ENCODE assay signal across 21 cellular contexts in genomic region chr6:90891338-90891715, GRCh38.
"Had no signal": no experiment of that assay in that cellular context is flagged by ENCODE, and none has a peak within 500 bp of the region (broad histone marks: within the 10 kb centered on the region; RNA-seq: fewer than 3 reads in every experiment).

No MANE protein-coding gene starts in this region.

- H3K27ac Mint-ChIP-seq: activated CD4-positive, alpha-beta T cell treated with anti-CD3 and anti-CD28 coated beads for 36 hours; activated CD8-positive, alpha-beta memory T cell treated with anti-CD3 and anti-CD28 coated beads, Interleukin-2, amount 10 ng/mL, durations not matched to agents 7 days and 5 days; activated CD8-positive, alpha-beta T cell treated with anti-CD3 and anti-CD28 coated beads, Interleukin-2, amount 10 ng/mL, durations not matched to agents 7 days and 5 days; activated naive CD4-positive, alpha-beta T cell treated with anti-CD3 and anti-CD28 coated beads for 36 hours; activated naive CD8-positive, alpha-beta T cell treated with anti-CD3 and anti-CD28 coated beads for 36 hours; activated T-cell treated with anti-CD3 and anti-CD28 coated beads, Interleukin-2, amount 50 U/mL, for 72 hours; naive thymus-derived CD8-positive, alpha-beta T cell; T-helper 2 cell treated with Interferon-gamma antibody and Interleukin-4, amounts not matched to agents 5 μg/mL and 100 μg/mL, for 36 hours had no signal

- H3K4me3 Mint-ChIP-seq: activated CD4-positive, alpha-beta T cell treated with anti-CD3 and anti-CD28 coated beads for 36 hours; activated CD8-positive, alpha-beta memory T cell treated with anti-CD3 and anti-CD28 coated beads, Interleukin-2, amount 10 ng/mL, durations not matched to agents 7 days and 5 days; activated CD8-positive, alpha-beta T cell treated with anti-CD3 and anti-CD28 coated beads, Interleukin-2, amount 10 ng/mL, durations not matched to agents 7 days and 5 days; activated naive CD4-positive, alpha-beta T cell treated with anti-CD3 and anti-CD28 coated beads for 36 hours; activated naive CD8-positive, alpha-beta T cell treated with anti-CD3 and anti-CD28 coated beads for 36 hours; activated T-cell treated with anti-CD3 and anti-CD28 coated beads, Interleukin-2, amount 50 U/mL, for 72 hours; naive thymus-derived CD8-positive, alpha-beta T cell; T-helper 2 cell treated with Interferon-gamma antibody and Interleukin-4, amounts not matched to agents 5 μg/mL and 100 μg/mL, for 36 hours had no signal

- DNase-seq: activated CD4-positive, alpha-beta T cell treated with anti-CD3 and anti-CD28 coated beads for 36 hours; activated CD4-positive, CD25-positive, alpha-beta regulatory T cell; activated CD8-positive, alpha-beta memory T cell treated with anti-CD3 and anti-CD28 coated beads, Interleukin-2, amount 10 ng/mL, durations not matched to agents 7 days and 5 days; activated CD8-positive, alpha-beta T cell treated with anti-CD3 and anti-CD28 coated beads, Interleukin-2, amount 10 ng/mL, durations not matched to agents 7 days and 5 days; activated effector memory CD4-positive, alpha-beta T cell treated with Interleukin-2 at 50 U/mL for 16 hours; activated naive CD4-positive, alpha-beta T cell treated with anti-CD3 and anti-CD28 coated beads for 36 hours; activated naive CD8-positive, alpha-beta T cell treated with anti-CD3 and anti-CD28 coated beads for 36 hours; activated T-cell treated with anti-CD3 and anti-CD28 coated beads, Interleukin-2, amount 50 U/mL, for 72 hours; adrenal gland; aorta; brain microvascular endothelial cell; heart left ventricle; naive thymus-derived CD8-positive, alpha-beta T cell; right lobe of liver; stimulated activated CD4-positive, alpha-beta T cell treated with anti-CD3 and anti-CD28 coated beads, Interleukin-1b, Interleukin-23, amount 100 ng/mL, for 48 hours; stimulated activated naive CD4-positive, alpha-beta T cell; T-helper 1 cell had no signal

- H3K4me1 ChIP-seq: adrenal gland, gastroesophageal sphincter, right lobe of liver had no signal

- ATAC-seq: activated CD4-positive, alpha-beta T cell treated with anti-CD3 and anti-CD28 coated beads for 36 hours; activated CD8-positive, alpha-beta memory T cell treated with anti-CD3 and anti-CD28 coated beads, Interleukin-2, amount 10 ng/mL, durations not matched to agents 7 days and 5 days; activated CD8-positive, alpha-beta T cell treated with anti-CD3 and anti-CD28 coated beads, Interleukin-2, amount 10 ng/mL, durations not matched to agents 7 days and 5 days; activated T-cell treated with anti-CD3 and anti-CD28 coated beads, Interleukin-2, amount 50 U/mL, for 72 hours; gastroesophageal sphincter; heart left ventricle; naive thymus-derived CD8-positive, alpha-beta T cell; right lobe of liver had no signal

- H3K36me3 ChIP-seq: adrenal gland, brain microvascular endothelial cell, gastroesophageal sphincter, heart left ventricle, right lobe of liver, tibial nerve had no signal

- H3K9me3 Mint-ChIP-seq: activated naive CD4-positive, alpha-beta T cell treated with anti-CD3 and anti-CD28 coated beads for 36 hours; activated naive CD8-positive, alpha-beta T cell treated with anti-CD3 and anti-CD28 coated beads for 36 hours; activated T-cell treated with anti-CD3 and anti-CD28 coated beads, Interleukin-2, amount 50 U/mL, for 72 hours; naive thymus-derived CD8-positive, alpha-beta T cell; T-helper 2 cell treated with Interferon-gamma antibody and Interleukin-4, amounts not matched to agents 5 μg/mL and 100 μg/mL, for 36 hours had no signal

- H3K4me1 Mint-ChIP-seq: activated CD4-positive, alpha-beta T cell treated with anti-CD3 and anti-CD28 coated beads for 36 hours; activated CD8-positive, alpha-beta memory T cell treated with anti-CD3 and anti-CD28 coated beads, Interleukin-2, amount 10 ng/mL, durations not matched to agents 7 days and 5 days; activated naive CD8-positive, alpha-beta T cell treated with anti-CD3 and anti-CD28 coated beads for 36 hours; naive thymus-derived CD8-positive, alpha-beta T cell had no signal

- H3K9me3 ChIP-seq: adrenal gland, gastroesophageal sphincter, heart left ventricle, right lobe of liver, tibial nerve had no signal

- H3K27me3 Mint-ChIP-seq: activated CD8-positive, alpha-beta memory T cell treated with anti-CD3 and anti-CD28 coated beads, Interleukin-2, amount 10 ng/mL, durations not matched to agents 7 days and 5 days had no signal

- H3K27ac ChIP-seq: adrenal gland, brain microvascular endothelial cell, gastroesophageal sphincter, heart left ventricle, right lobe of liver, skin epidermis, tibial nerve had no signal

- H3K4me3 ChIP-seq: adrenal gland, gastroesophageal sphincter, heart left ventricle, right lobe of liver, skin epidermis, tibial nerve had no signal

- H3K27me3 ChIP-seq: adrenal gland, brain microvascular endothelial cell, right lobe of liver, tibial nerve had no signal
